ENCODE assay signal across 8 cellular contexts in genomic region chr19:18470153-18470552, GRCh38. TPM values are rescaled to one million over a fixed set of nuclear protein-coding genes. Genes with fewer than 3 reads are reported as not detected.
DNase-seq lines count a peak whose midpoint lies in the region; ATAC-seq and TF ChIP-seq lines count a peak whose summit lies in the region.

No MANE protein-coding gene starts in this region.

- in situ Hi-C loops in GM13976 (cut with MboI; ENCODE audit: low sequenced_read_pairs, unreplicated experiment) = no loop called here

- H3K27ac Mint-ChIP-seq in activated CD4-positive, alpha-beta memory T cell treated with anti-CD3 and anti-CD28 coated beads, Interleukin-2, amount 10 ng/mL, durations not matched to agents 7 days and 5 days = no peak overlapping the region

- no peak for ATAC-seq in HG03565 (IDR thresholded peaks at IDR 0.05; ENCODE audit: unreplicated experiment)
- ATAC-seq in omental fat pad (ENCODE audit: low FRiP score) = no peak

- CTCF ChIA-PET in activated CD4-positive, alpha-beta memory T cell treated with anti-CD3 and anti-CD28 coated beads, Interleukin-2, amount 10 ng/mL, durations not matched to agents 7 days and 5 days (lab: Charles Lee) = interaction anchor here (0.7 to 4.8 kb wide), 15 partner anchors 12 to 377 kb away, joined by 3 to 39 read pairs (median 4); partner anchors contain the start of genes ELL, KXD1, REX1BD and UBA52

- POLR2A ChIA-PET in activated CD4-positive, alpha-beta memory T cell treated with anti-CD3 and anti-CD28 coated beads, Interleukin-2, amount 10 ng/mL, durations not matched to agents 7 days and 5 days (lab: Charles Lee) = interaction anchor here (1.0 to 2.1 kb wide), 4 partner anchors 50 to 119 kb away, joined by 3 to 7 read pairs (median 4); partner anchors contain the start of genes ELL and REX1BD

- no peaks in the 10 kb centered on the region for H3K9me3 Mint-ChIP-seq in activated CD4-positive, alpha-beta memory T cell treated with anti-CD3 and anti-CD28 coated beads, Interleukin-2, amount 10 ng/mL, durations not matched to agents 7 days and 5 days

- peaks cover 33% of the 10 kb centered on the region for H3K4me1 Mint-ChIP-seq in activated CD4-positive, alpha-beta memory T cell treated with anti-CD3 and anti-CD28 coated beads, Interleukin-2, amount 10 ng/mL, durations not matched to agents 7 days and 5 days

- H3K4me3 Mint-ChIP-seq in activated CD4-positive, alpha-beta memory T cell treated with anti-CD3 and anti-CD28 coated beads, Interleukin-2, amount 10 ng/mL, durations not matched to agents 7 days and 5 days = no peak overlapping the region

- no peaks in the 10 kb centered on the region for H3K27me3 Mint-ChIP-seq in activated CD4-positive, alpha-beta memory T cell treated with anti-CD3 and anti-CD28 coated beads, Interleukin-2, amount 10 ng/mL, durations not matched to agents 7 days and 5 days

- peaks cover 8% of the 10 kb centered on the region for H3K36me3 Mint-ChIP-seq in activated CD4-positive, alpha-beta memory T cell treated with anti-CD3 and anti-CD28 coated beads, Interleukin-2, amount 10 ng/mL, durations not matched to agents 7 days and 5 days (ENCODE audit: low read depth)

- TF ChIP-seq CTCF in GM13976 (IDR thresholded peaks at IDR 0.05; ENCODE audit: borderline replicate concordance, control extremely low read depth, extremely low read depth, insufficient read depth, missing control alignments) = peak; percentile 64
- no peak for TF ChIP-seq CTCF in omental fat pad (IDR thresholded peaks at IDR 0.05)

- DNase-seq in AG08396 (ENCODE audit: low spot score) (peak; percentile 44), GM13976 (ENCODE audit: low spot score) (peak; percentile 74), kidney tubule cell (ENCODE audit: low spot score) (peak; percentile 30), activated gamma-delta T cell treated with Interleukin-2 at 50 U/mL for 16 hours (no peak), omental fat pad (ENCODE audit: low spot score) (no peak), NOMO-1 treated with dmso at 0.1 percent for 144 hours (lab: John Stamatoyannopoulos, UW; ENCODE audit: unreplicated experiment) (no peak)
- DNase-seq in activated CD4-positive, alpha-beta memory T cell treated with anti-CD3 and anti-CD28 coated beads, Interleukin-2, amount 10 ng/mL, durations not matched to agents 7 days and 5 days = peak; percentile 42

RNA-seq across cellular contexts. Expression of gene ISYNA1, which starts 32.2 kb away (rescaled TPM):
- 10 to 100 TPM; 16.7 to 18.0 TPM for total RNA-seq in activated CD4-positive, alpha-beta memory T cell treated with anti-CD3 and anti-CD28 coated beads, Interleukin-2, amount 10 ng/mL, durations not matched to agents 7 days and 5 days
- total RNA-seq in omental fat pad = 10 to 100 TPM; 20.0 to 36.7 (median 29.8) TPM

RNA-seq across cellular contexts. Expression of gene SSBP4, which starts 51.0 kb away (rescaled TPM):
- total RNA-seq in activated CD4-positive, alpha-beta memory T cell treated with anti-CD3 and anti-CD28 coated beads, Interleukin-2, amount 10 ng/mL, durations not matched to agents 7 days and 5 days = 100 to 1,000 TPM; 140 to 153 TPM
- 10 to 100 TPM; 29.9 to 62.9 (median 43.7) TPM for total RNA-seq in omental fat pad

RNA-seq across cellular contexts. Expression of gene ELL, which starts 51.7 kb away (rescaled TPM):
- total RNA-seq in activated CD4-positive, alpha-beta memory T cell treated with anti-CD3 and anti-CD28 coated beads, Interleukin-2, amount 10 ng/mL, durations not matched to agents 7 days and 5 days = 10 to 100 TPM; 26.2 to 26.3 TPM
- 10 to 100 TPM; 18.1 to 43.1 (median 24.8) TPM for total RNA-seq in omental fat pad

Comparison
In these comparisons a context has a peak if more than half of its experiments do, and no peak if none do; other contexts are left out.
1. DNase-seq: peak in AG08396 (single experiment), GM13976 (single experiment), activated CD4-positive, alpha-beta memory T cell treated with anti-CD3 and anti-CD28 coated beads, Interleukin-2, amount 10 ng/mL, durations not matched to agents 7 days and 5 days (single experiment) and kidney tubule cell (single experiment); none in activated gamma-delta T cell treated with Interleukin-2 at 50 U/mL for 16 hours (single experiment), omental fat pad (single experiment) and NOMO-1 treated with dmso at 0.1 percent for 144 hours (single experiment).